In the genomic region with DNA sequence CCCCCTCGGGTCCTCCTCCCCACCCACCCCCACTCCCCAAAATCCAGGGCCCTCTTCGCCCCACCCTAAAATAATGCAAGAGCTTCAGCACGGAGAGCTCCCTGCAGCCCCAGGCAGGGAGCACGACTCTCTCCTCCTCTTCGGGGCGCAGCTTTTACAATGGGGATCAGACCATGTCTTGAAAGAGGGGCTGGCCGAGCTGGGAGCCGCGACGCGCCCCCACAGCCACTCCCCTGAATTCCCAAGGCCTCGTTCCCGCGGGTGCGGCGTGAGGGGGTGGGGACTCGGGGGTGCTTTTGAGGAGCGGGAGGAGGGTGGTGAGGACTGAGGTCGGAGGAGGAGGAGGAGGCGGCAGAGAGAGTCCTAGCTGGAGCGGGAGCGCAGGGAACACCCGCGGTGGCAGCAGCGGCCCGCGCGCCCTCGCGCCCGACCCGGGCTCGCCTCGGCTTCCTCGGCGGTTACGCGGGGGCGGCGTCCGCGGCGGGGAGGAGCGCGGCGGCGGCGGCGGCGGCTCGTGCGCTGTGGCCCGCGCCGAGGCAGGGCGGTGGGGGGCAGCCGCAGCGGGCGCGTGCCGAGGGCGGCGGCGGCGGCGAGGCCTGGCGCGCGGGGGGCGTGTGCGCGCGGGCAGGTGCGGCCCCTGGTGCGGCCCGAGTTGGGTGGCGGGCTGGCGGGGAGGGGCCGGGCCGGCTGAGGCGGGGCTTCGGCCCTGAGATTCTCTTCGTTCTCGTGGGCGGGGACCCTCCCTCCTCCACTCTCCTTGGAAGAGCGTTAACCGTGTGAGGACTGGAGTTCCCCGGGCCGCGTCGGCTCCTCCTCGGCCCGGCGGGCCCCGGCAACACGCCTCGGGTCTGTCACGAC, we compare ENCODE assay signal across 8 cellular contexts. TPM values are rescaled to one million over a fixed set of nuclear protein-coding genes. Genes with fewer than 3 reads are reported as not detected.
DNase-seq lines count a peak whose midpoint lies in the region; ATAC-seq and TF ChIP-seq lines count a peak whose summit lies in the region.

A gene (minus strand): TSS at position 666 of the 858 bp plus-strand sequence. CDS start 699 bp downstream, outside the sequence.

- no peaks in the 10 kb centered on the region for H3K9me3 ChIP-seq in psoas muscle

- intact Hi-C loops in psoas muscle (cut with DNase I): loop anchor here in 1 of 2 donors (10.0 kb wide), 1 partner anchor 170 kb away; no protein-coding TSS in a partner anchor

- H3K27me3 ChIP-seq in psoas muscle (ENCODE audit: insufficient read depth in 3 of 3, low read length in 2 of 3): peaks cover 0 to 17% (median 0%) of the 10 kb centered on the region in 3 donors

- TF ChIP-seq CTCF in AG10803 (conservative IDR thresholded peaks at IDR 0.05; ENCODE audit: low read length) (no peak), psoas muscle (IDR thresholded peaks at IDR 0.05) (no peak)

- H3K27ac ChIP-seq in psoas muscle: peak within 1 kb of the TSS; percentile 57

- peak; percentile 75 for ATAC-seq in GM18868 (IDR thresholded peaks at IDR 0.05; ENCODE audit: unreplicated experiment)
- ATAC-seq in HG03175 (IDR thresholded peaks at IDR 0.05; ENCODE audit: unreplicated experiment): peak; percentile 50
- peak; percentile 76 to 83 (median 80) for ATAC-seq in psoas muscle
- ATAC-seq in HG03378 (IDR thresholded peaks at IDR 0.05; ENCODE audit: unreplicated experiment): no peak

- H3K4me3 ChIP-seq in AG10803 (ENCODE audit: low read length): peak within 1 kb of the TSS; percentile 65
- H3K4me3 ChIP-seq in psoas muscle: peak within 1 kb of the TSS; percentile 71

- H3K36me3 ChIP-seq in psoas muscle (ENCODE audit: insufficient read depth in 1 of 2, low read depth in 1 of 2): no peaks in the 10 kb centered on the region

- peaks cover 2% of the 10 kb centered on the region for H3K4me1 ChIP-seq in psoas muscle

- 1% methylated on average over 48 to 96 of the region's 98 CpGs for WGBS in psoas muscle, 3 donors

- peak; percentile 20 for DNase-seq in AG10803 (ENCODE audit: low read depth)
- peak; percentile 85 to 95 for DNase-seq in NCI-H526 (lab: John Stamatoyannopoulos, UW)
- peak in 51 of 58 donors; percentile 8 to 71 (median 39) for DNase-seq in anterior cingulate cortex (lab: John Stamatoyannopoulos, UW)
- DNase-seq in hepatic stellate cell (ENCODE audit: low spot score): peak; percentile 29
- peak; percentile 55 to 70 for DNase-seq in psoas muscle

RNA-seq across cellular contexts. Expression of the gene that starts here (rescaled TPM):
- total RNA-seq in psoas muscle: 1 to 10 TPM; 3.6 to 7.4 (median 4.2) TPM
- polyA plus RNA-seq in psoas muscle: 1 to 10 TPM in 2 of 3 donors, under 1 TPM in 1; 0.46 to 2.4 (median 1.1) TPM

Comparison
In these comparisons a context has a peak if more than half of its experiments do, and no peak if none do; other contexts are left out.
1. DNase-seq: peak in every context shown above with its lines; median percentile 90 in NCI-H526; 62 in psoas muscle; 39 in anterior cingulate cortex; 29 in hepatic stellate cell; 20 in AG10803.